ENCODE assay signal across 8 cellular contexts in the genomic region with DNA sequence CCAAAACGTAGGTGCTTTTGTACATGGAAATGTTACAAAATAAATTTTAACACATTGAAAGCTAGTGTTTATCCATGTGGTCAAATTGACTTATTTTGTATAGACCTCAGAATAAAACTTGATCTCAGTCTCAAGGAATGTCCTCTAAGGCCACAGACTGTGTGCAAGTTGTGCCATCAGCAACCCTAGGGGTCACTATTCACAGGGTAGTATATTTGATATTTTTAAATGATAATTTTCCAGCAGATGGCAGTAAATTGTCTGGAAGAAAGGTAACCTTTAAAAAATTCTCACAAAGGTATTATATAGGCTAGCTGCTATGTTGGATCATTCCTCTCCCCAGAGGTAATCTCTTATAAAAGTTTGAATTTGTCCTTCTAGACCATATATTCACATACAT. TPM values are rescaled to one million over a fixed set of nuclear protein-coding genes. Genes with fewer than 3 reads are reported as not detected.
DNase-seq lines count a peak whose midpoint lies in the region; ATAC-seq and TF ChIP-seq lines count a peak whose summit lies in the region.

No MANE protein-coding gene starts in this region.

- no peaks in the 10 kb centered on the region for H3K9me3 ChIP-seq in CD4-positive, CD25-positive, alpha-beta regulatory T cell (ENCODE audit: control insufficient read depth in 2 of 2, low read length in 2 of 2)
- no peaks in the 10 kb centered on the region for H3K9me3 ChIP-seq in GM23248 (ENCODE audit: low read depth)
- H3K9me3 ChIP-seq in Peyer's patch, result no peaks in the 10 kb centered on the region

- H3K36me3 ChIP-seq in CD4-positive, CD25-positive, alpha-beta regulatory T cell (ENCODE audit: control insufficient read depth, insufficient read depth, low read length), result no peaks in the 10 kb centered on the region
- no peaks in the 10 kb centered on the region for H3K36me3 ChIP-seq in GM23248 (ENCODE audit: low read depth)
- no peaks in the 10 kb centered on the region for H3K36me3 ChIP-seq in Peyer's patch

- no peak overlapping the region for H3K27ac Mint-ChIP-seq in CD4-positive, CD25-positive, alpha-beta regulatory T cell

- peaks cover 5 to 17% (median 12%) of the 10 kb centered on the region in 4 donors for H3K4me1 Mint-ChIP-seq in CD4-positive, CD25-positive, alpha-beta regulatory T cell

- H3K9ac ChIP-seq in GM23248, result 0 out of 2 replicates have a peak overlapping the region, but pooled peaks have one; percentile 44

- H3K36me3 Mint-ChIP-seq in CD4-positive, CD25-positive, alpha-beta regulatory T cell, result no peaks in the 10 kb centered on the region

- no peaks in the 10 kb centered on the region for H4K20me1 ChIP-seq in GM23248 (ENCODE audit: insufficient read depth)

- ATAC-seq in CD4-positive, CD25-positive, alpha-beta regulatory T cell (ENCODE audit: low read depth in 2 of 2), result peak; percentile 40 to 62

- peaks cover 6% of the 10 kb centered on the region for H3K4me1 ChIP-seq in CD4-positive, CD25-positive, alpha-beta regulatory T cell (ENCODE audit: control insufficient read depth, insufficient read depth, low read length, poor library complexity, severe bottlenecking)
- peaks cover 6% of the 10 kb centered on the region; the same call in 1 of the 2 replicates for H3K4me1 ChIP-seq in GM23248 (ENCODE audit: insufficient read depth)
- H3K4me1 ChIP-seq in Peyer's patch, result no peaks in the 10 kb centered on the region

- no peak for TF ChIP-seq POLR2A in Peyer's patch (IDR thresholded peaks at IDR 0.05)

- TF ChIP-seq CTCF in Peyer's patch (IDR thresholded peaks at IDR 0.05), result peak in 5 of 6 experiments; percentile 14 to 39 (median 23)

- H3K4me2 ChIP-seq in GM23248 (ENCODE audit: unreplicated experiment), result peak overlapping the region; percentile 84

- peaks cover 4% of the 10 kb centered on the region for H3K27me3 Mint-ChIP-seq in CD4-positive, CD25-positive, alpha-beta regulatory T cell

- peaks cover 5% of the 10 kb centered on the region; the same call in 1 of the 2 replicates for H3F3A ChIP-seq in GM23248 (ENCODE audit: insufficient read depth)

- H3K27me3 ChIP-seq in CD4-positive, CD25-positive, alpha-beta regulatory T cell (ENCODE audit: control insufficient read depth, insufficient read depth, low read length), result no peaks in the 10 kb centered on the region
- H3K27me3 ChIP-seq in GM23248 (replicated peaks; ENCODE audit: insufficient read depth), result no peaks in the 10 kb centered on the region
- H3K27me3 ChIP-seq in Peyer's patch, result no peaks in the 10 kb centered on the region

- peak overlapping the region; percentile 14 for H3K27ac ChIP-seq in CD4-positive, CD25-positive, alpha-beta regulatory T cell (ENCODE audit: insufficient read depth, low read length, poor library complexity, severe bottlenecking)
- no peak overlapping the region for H3K27ac ChIP-seq in GM23248
- H3K27ac ChIP-seq in Peyer's patch, result no peak overlapping the region

- H3K9me3 Mint-ChIP-seq in CD4-positive, CD25-positive, alpha-beta regulatory T cell, result no peaks in the 10 kb centered on the region

- H3K79me2 ChIP-seq in GM23248 (ENCODE audit: insufficient read depth), result no peaks in the 10 kb centered on the region

- no peaks in the 10 kb centered on the region for H3K9me2 ChIP-seq in GM23248 (ENCODE audit: insufficient read depth)

- H3K4me3 ChIP-seq in CD4-positive, CD25-positive, alpha-beta regulatory T cell (ENCODE audit: low read depth, low read length), result no peak overlapping the region
- H3K4me3 ChIP-seq in GM23248 (peak overlapping the region; percentile 70), Peyer's patch (no peak overlapping the region)

- WGBS in GM23248 (ENCODE audit: low coverage in 1 of 2, low lambda C conversion rate in 2 of 2, missing lambda C conversion rate in 2 of 2), 2 experiments, result 3 to 8% methylated on average over 1 of the region's 1 CpG

- peak in 2 of 3 donors; percentile 36 to 45 for DNase-seq in CD4-positive, CD25-positive, alpha-beta regulatory T cell
- DNase-seq in GM23248 (peak; percentile 52), Peyer's patch (no peak), germinal center (ENCODE audit: low spot score) (peak; percentile 32), middle frontal gyrus (ENCODE audit: extremely low spot score, low spot score) (no peak), NCI-H345 treated with DMSO at 0.1 percent for 48 hours (lab: John Stamatoyannopoulos, UW; ENCODE audit: unreplicated experiment) (no peak), DMS114 treated with DMSO at 0.1 percent for 48 hours (lab: John Stamatoyannopoulos, UW; ENCODE audit: unreplicated experiment) (no peak), NCI-H510A (lab: John Stamatoyannopoulos, UW) (no peak)

- H2AFZ ChIP-seq in GM23248, result peak overlapping the region; percentile 87

- in situ Hi-C loops in GM23248 (cut with MboI), result no loop called here

- H3K4me3 Mint-ChIP-seq in CD4-positive, CD25-positive, alpha-beta regulatory T cell, result no peak overlapping the region

RNA-seq across cellular contexts. Expression of a gene that starts 12.9 kb away (rescaled TPM):
- total RNA-seq in CD4-positive, CD25-positive, alpha-beta regulatory T cell, result 14.4 TPM
- 10 to 100 TPM; 25.5 to 41.5 (median 29.4) TPM for polyA plus RNA-seq in CD4-positive, CD25-positive, alpha-beta regulatory T cell
- total RNA-seq in GM23248 (2014; rRNA removed; shearing (Covaris generic)), result 1.4 and 1.5 TPM in 2 replicates
- polyA plus RNA-seq in GM23248 (2016; fragmentation: Nextera tagmentation; extraction: Ambion mirVana), result 0.27 and 0.60 TPM in 2 replicates
- total RNA-seq in Peyer's patch, result 10 to 100 TPM in 1 of 4 donors, 1 to 10 TPM in 3; 1.8 to 14.9 (median 2.9) TPM

Comparison
In these comparisons a context has a peak if more than half of its experiments do, and no peak if none do; other contexts are left out.
1. DNase-seq: peak in CD4-positive, CD25-positive, alpha-beta regulatory T cell (2 of 3), GM23248 (single experiment) and germinal center (single experiment); none in Peyer's patch (0 of 3), middle frontal gyrus (single experiment), NCI-H345 treated with DMSO at 0.1 percent for 48 hours (single experiment), DMS114 treated with DMSO at 0.1 percent for 48 hours (single experiment) and NCI-H510A (single experiment).